8 cellular contexts compared by ENCODE assay signal in the genomic region with DNA sequence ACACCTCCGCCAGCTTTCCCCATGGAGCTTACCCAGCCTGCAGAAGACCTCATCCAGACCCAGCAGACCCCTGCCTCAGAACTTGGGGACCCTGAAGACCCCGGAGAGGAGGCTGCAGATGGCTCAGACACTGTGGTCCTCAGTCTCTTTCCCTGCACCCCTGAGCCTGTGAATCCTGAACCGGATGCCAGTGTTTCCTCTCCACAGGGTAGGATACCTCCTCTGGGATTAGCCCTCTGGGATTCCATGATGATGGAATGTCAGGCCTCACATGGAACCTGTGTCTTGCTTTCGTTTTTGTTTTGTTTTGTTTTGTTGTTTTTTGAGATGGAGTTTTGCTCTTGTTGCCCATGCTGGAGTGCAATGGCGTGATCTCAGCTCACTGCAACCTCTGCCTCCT. TPM values are rescaled to one million over a fixed set of nuclear protein-coding genes. Genes with fewer than 3 reads are reported as not detected.
A peak's percentile ranks its signal among the peaks of the same experiment; 100 is the strongest.
DNase-seq lines count a peak whose midpoint lies in the region; ATAC-seq, FAIRE-seq and TF ChIP-seq lines count a peak whose summit lies in the region.
"Had no signal": no experiment of that assay in that cellular context is flagged by ENCODE, and none has a peak within 500 bp of the region (broad histone marks: within the 10 kb centered on the region; RNA-seq: fewer than 3 reads in every experiment).

No MANE protein-coding gene starts in this region.

- peaks cover 49% of the 10 kb centered on the region for H3K36me3 Mint-ChIP-seq in CD4-positive, alpha-beta T cell (ENCODE audit: low read depth)

- no peaks in the 10 kb centered on the region for H3K27me3 Mint-ChIP-seq in CD4-positive, alpha-beta T cell

- H3K36me3 ChIP-seq in keratinocyte (ENCODE audit: control insufficient read depth in 2 of 2, extremely low read depth in 1 of 2, insufficient read depth in 2 of 2, low read length in 2 of 2), result peaks cover 6 to 29% of the 10 kb centered on the region in 2 experiments

- H3K4me1 ChIP-seq in keratinocyte (ENCODE audit: control insufficient read depth, extremely low read depth, insufficient read depth, low read length), result peaks cover 14% of the 10 kb centered on the region

- no peak for FAIRE-seq in keratinocyte (lab: Jason Lieb, UNC)

- H3K27ac ChIP-seq in CD4-positive, alpha-beta T cell (ENCODE audit: low read depth, low read length), result no peak overlapping the region
- H3K27ac ChIP-seq in RWPE1 (peak overlapping the region; percentile 97), keratinocyte (ENCODE audit: control insufficient read depth, insufficient read depth, low read length) (no peak overlapping the region)

- ATAC-seq in CD4-positive, alpha-beta T cell (ENCODE audit: poor library complexity), result no peak
- ATAC-seq: activated CD4-positive, CD25-positive, alpha-beta regulatory T cell treated with anti-CD3 and anti-CD28 coated beads, Interleukin-2, amount 50 U/mL, for 24 hours had no signal

- CTCF ChIA-PET in CD4-positive, alpha-beta T cell (lab: Charles Lee), result interaction anchor here (0.7 kb wide), 1 partner anchor 1221 kb away, joined by 3 read pairs; no protein-coding TSS in a partner anchor
- CTCF ChIA-PET in RWPE1 (lab: Yijun Ruan, JAX), result no interaction called here

- H3K9ac ChIP-seq in keratinocyte (ENCODE audit: control insufficient read depth, extremely low read depth, insufficient read depth, low read length), result peak overlapping the region; percentile 100

- intact Hi-C loops in CD4-positive, alpha-beta T cell (cut with DNase I, micrococcal nuclease), result loop anchor here (1.0 to 5.0 kb wide), 5 partner anchors 9 to 637 kb away; a partner anchor contains a TSS

- no peak for TF ChIP-seq CTCF in CD4-positive, alpha-beta T cell (IDR thresholded peaks at IDR 0.05)
- TF ChIP-seq CTCF in RWPE1 (conservative IDR thresholded peaks at IDR 0.05; ENCODE audit: low read depth), result no peak
- no peak for TF ChIP-seq CTCF in keratinocyte (optimal IDR thresholded peaks at IDR 0.05 in 1 of 3, IDR thresholded peaks at IDR 0.05 in 1 of 3, conservative IDR thresholded peaks at IDR 0.05 in 1 of 3; ENCODE audit: extremely low read depth in 1 of 3, insufficient read depth in 2 of 3, low read length in 3 of 3)

- H3K9me1 ChIP-seq in keratinocyte (ENCODE audit: control insufficient read depth, extremely low read depth, insufficient read depth, low read length), result no peaks in the 10 kb centered on the region

- no peak overlapping the region for H2AFZ ChIP-seq in keratinocyte (ENCODE audit: control insufficient read depth, low read length)

- POLR2A ChIA-PET in CD4-positive, alpha-beta T cell (lab: Charles Lee), result interaction anchor here (0.6 to 5.2 kb wide), 4 partner anchors 8 to 212 kb away, joined by 3 to 80 read pairs (median 6); a partner anchor contains a TSS
- POLR2A ChIA-PET in RWPE1 (lab: Yijun Ruan, JAX; ENCODE audit: low non-redundant PET), result no interaction called here

- H3K79me2 ChIP-seq in keratinocyte (ENCODE audit: control insufficient read depth, insufficient read depth, low read length), result peaks cover 48% of the 10 kb centered on the region

- H3K4me3 Mint-ChIP-seq in CD4-positive, alpha-beta T cell, result peak overlapping the region; percentile 97

- no peak for DNase-seq in CD4-positive, alpha-beta T cell
- DNase-seq in RWPE1 (ENCODE audit: low spot score), result no peak
- DNase-seq in keratinocyte (ENCODE audit: low read depth, low spot score), result no peak
- no peak for DNase-seq in DMS53 (lab: John Stamatoyannopoulos, UW)
- DNase-seq in middle frontal gyrus (ENCODE audit: extremely low spot score, low spot score), result no peak
- no peak for DNase-seq in mesenteric fat pad (ENCODE audit: low spot score)
- DNase-seq: NCI-H2171 had no signal

- H3K9me3 Mint-ChIP-seq in CD4-positive, alpha-beta T cell, result no peaks in the 10 kb centered on the region

- H3K9me3 ChIP-seq in CD4-positive, alpha-beta T cell (ENCODE audit: control insufficient read depth, low read length), result no peaks in the 10 kb centered on the region
- H3K9me3 ChIP-seq in keratinocyte (ENCODE audit: control insufficient read depth, low read depth, low read length), result no peaks in the 10 kb centered on the region

- H4K20me1 ChIP-seq in keratinocyte (ENCODE audit: control insufficient read depth, extremely low read depth, insufficient read depth, low read length), result no peaks in the 10 kb centered on the region

- H3K4me3 ChIP-seq in keratinocyte (ENCODE audit: control insufficient read depth in 2 of 3, extremely low read depth in 1 of 3, insufficient read depth in 2 of 3, low read depth in 1 of 3, low read length in 3 of 3), result peak overlapping the region in 1 of 3 experiments; percentile 26

- dilution Hi-C loops in keratinocyte (cut with MboI; ENCODE audit: extremely low pct_ligation_motif_present, low sequenced_read_pairs), result no loop called here

- no peaks in the 10 kb centered on the region for H3K27me3 ChIP-seq in CD4-positive, alpha-beta T cell (ENCODE audit: control insufficient read depth, insufficient read depth, low read length)
- no peaks in the 10 kb centered on the region for H3K27me3 ChIP-seq in keratinocyte (ENCODE audit: control insufficient read depth, extremely low read depth, insufficient read depth, low read length)

- peak overlapping the region; percentile 97 for H3K27ac Mint-ChIP-seq in CD4-positive, alpha-beta T cell

- H3K4me1 Mint-ChIP-seq in CD4-positive, alpha-beta T cell (ENCODE audit: low read depth), result peaks cover 51% of the 10 kb centered on the region

- H3K4me2 ChIP-seq in keratinocyte (ENCODE audit: control insufficient read depth, extremely low read depth, insufficient read depth, low read depth, low read length), result peak overlapping the region; percentile 90

RNA-seq across cellular contexts. Expression of a gene that starts 1.9 kb away (rescaled TPM):
- total RNA-seq in CD4-positive, alpha-beta T cell, result 10 to 100 TPM; 36.3 to 37.2 TPM
- polyA plus RNA-seq in keratinocyte, result 49.0 to 70.8 TPM (median 51.3 TPM) in 3 replicates
- polyA plus RNA-seq in keratinocyte (2011; ENCODE audit: low read depth), result 15.3 TPM
- 31.1 and 63.0 TPM in 2 replicates for polyA plus RNA-seq in keratinocyte (2011; cell fraction: cytosol; rRNA removed)
- polyA plus RNA-seq in keratinocyte (2011; cell fraction: nucleus; rRNA removed), result 83.4 and 108 TPM in 2 replicates
- polyA plus RNA-seq in keratinocyte (2012; ENCODE audit: low replicate concordance), result 67.3 and 105 TPM in 2 replicates
- 37.5 to 93.6 TPM (median 52.6 TPM) in 3 replicates for polyA minus RNA-seq in keratinocyte
- 62.2 TPM for polyA minus RNA-seq in keratinocyte (2011; cell fraction: cytosol; rRNA and poly(A)+ RNA removed)
- polyA minus RNA-seq in keratinocyte (2011; cell fraction: nucleus; rRNA and poly(A)+ RNA removed), result 27.2 and 31.6 TPM in 2 replicates
- 51.1 TPM for total RNA-seq in mesenteric fat pad

RNA-seq across cellular contexts. Expression of a gene that starts 2.0 kb away (rescaled TPM):
- total RNA-seq in CD4-positive, alpha-beta T cell, result 10 to 100 TPM; 12.0 to 15.0 TPM
- 16.3 to 19.6 TPM (median 18.1 TPM) in 3 replicates for polyA plus RNA-seq in keratinocyte
- 1.6 TPM for polyA plus RNA-seq in keratinocyte (2011; ENCODE audit: low read depth)
- 13.0 and 24.1 TPM in 2 replicates for polyA plus RNA-seq in keratinocyte (2011; cell fraction: cytosol; rRNA removed)
- polyA plus RNA-seq in keratinocyte (2011; cell fraction: nucleus; rRNA removed), result 14.3 and 18.5 TPM in 2 replicates
- polyA plus RNA-seq in keratinocyte (2012; ENCODE audit: low replicate concordance), result 6.5 and 19.3 TPM in 2 replicates
- polyA minus RNA-seq in keratinocyte, result 9.0 to 29.3 TPM (median 15.6 TPM) in 3 replicates
- 10.4 TPM for polyA minus RNA-seq in keratinocyte (2011; cell fraction: cytosol; rRNA and poly(A)+ RNA removed)
- polyA minus RNA-seq in keratinocyte (2011; cell fraction: nucleus; rRNA and poly(A)+ RNA removed), result 8.2 and 8.5 TPM in 2 replicates
- 30.8 TPM for total RNA-seq in mesenteric fat pad

RNA-seq across cellular contexts. Expression of a gene that starts 9.3 kb away (rescaled TPM):
- 10 to 100 TPM; 10.5 to 11.5 TPM for total RNA-seq in CD4-positive, alpha-beta T cell
- 9.7 to 14.4 TPM (median 12.3 TPM) in 3 replicates for polyA plus RNA-seq in keratinocyte
- 5.2 TPM for polyA plus RNA-seq in keratinocyte (2011; ENCODE audit: low read depth)
- 7.2 and 8.7 TPM in 2 replicates for polyA plus RNA-seq in keratinocyte (2011; cell fraction: cytosol; rRNA removed)
- polyA plus RNA-seq in keratinocyte (2011; cell fraction: nucleus; rRNA removed), result 9.5 and 11.9 TPM in 2 replicates
- 12.0 and 19.3 TPM in 2 replicates for polyA plus RNA-seq in keratinocyte (2012; ENCODE audit: low replicate concordance)
- 3.9 to 5.1 TPM (median 4.9 TPM) in 3 replicates for polyA minus RNA-seq in keratinocyte
- polyA minus RNA-seq in keratinocyte (2011; cell fraction: cytosol; rRNA and poly(A)+ RNA removed), result 5.9 TPM
- 1.9 and 2.1 TPM in 2 replicates for polyA minus RNA-seq in keratinocyte (2011; cell fraction: nucleus; rRNA and poly(A)+ RNA removed)
- total RNA-seq in mesenteric fat pad, result 10.7 TPM

RNA-seq across cellular contexts. Expression of a gene that starts 17.8 kb away (rescaled TPM):
- not detected for total RNA-seq in CD4-positive, alpha-beta T cell
- polyA plus RNA-seq in keratinocyte, result not detected in 3 replicates
- polyA plus RNA-seq in keratinocyte (2011; ENCODE audit: low read depth), result not detected
- polyA plus RNA-seq in keratinocyte (2011; cell fraction: cytosol; rRNA removed), result not detected in 2 replicates
- 0.01 TPM in 1 of 2 replicates, not detected in the other for polyA plus RNA-seq in keratinocyte (2011; cell fraction: nucleus; rRNA removed)
- not detected in 2 replicates for polyA plus RNA-seq in keratinocyte (2012; ENCODE audit: low replicate concordance)
- 0.19 TPM in 1 of 3 replicates, not detected in the others for polyA minus RNA-seq in keratinocyte
- not detected for polyA minus RNA-seq in keratinocyte (2011; cell fraction: cytosol; rRNA and poly(A)+ RNA removed)
- polyA minus RNA-seq in keratinocyte (2011; cell fraction: nucleus; rRNA and poly(A)+ RNA removed), result not detected in 2 replicates
- total RNA-seq in mesenteric fat pad, result not detected

RNA-seq across cellular contexts. Expression of a gene that starts 23.9 kb away (rescaled TPM):
- total RNA-seq in CD4-positive, alpha-beta T cell, result 1 to 10 TPM; 1.9 to 3.0 TPM
- polyA plus RNA-seq in keratinocyte, result 0.05 to 0.17 TPM (median 0.11 TPM) in 3 replicates
- polyA plus RNA-seq in keratinocyte (2011; ENCODE audit: low read depth), result 0.62 TPM
- polyA plus RNA-seq in keratinocyte (2011; cell fraction: cytosol; rRNA removed), result 0.22 and 0.34 TPM in 2 replicates
- polyA plus RNA-seq in keratinocyte (2011; cell fraction: nucleus; rRNA removed), result 0.57 and 1.4 TPM in 2 replicates
- 0.08 and 0.79 TPM in 2 replicates for polyA plus RNA-seq in keratinocyte (2012; ENCODE audit: low replicate concordance)
- polyA minus RNA-seq in keratinocyte, result not detected in 3 replicates
- polyA minus RNA-seq in keratinocyte (2011; cell fraction: cytosol; rRNA and poly(A)+ RNA removed), result not detected
- polyA minus RNA-seq in keratinocyte (2011; cell fraction: nucleus; rRNA and poly(A)+ RNA removed), result 0.42 TPM in 1 of 2 replicates, not detected in the other
- total RNA-seq in mesenteric fat pad, result 2.0 TPM
